In genomic region chr10:26606389-26606877, GRCh38 we compare ENCODE assay signal across 8 cellular contexts.
A peak's percentile ranks its signal among the peaks of the same experiment; 100 is the strongest.
DNase-seq lines count a peak whose midpoint lies in the region; ATAC-seq and TF ChIP-seq lines count a peak whose summit lies in the region.
"Not testable (repeated sequence)": the region's sequence is repeated elsewhere in the genome, so short reads cannot be mapped to it uniquely, and the experiment has no call there.

No MANE protein-coding gene starts in this region.

- not testable (repeated sequence) for H4K20me1 ChIP-seq in neural progenitor cell (ENCODE audit: low read depth)

- WGBS in heart left ventricle, 4 donors = 53 to 57% (median 54%) methylated on average over 4 of the region's 4 CpGs

- not testable (repeated sequence) for H3K4me3 ChIP-seq in LNCaP clone FGC (ENCODE audit: low read depth, low read length); RWPE2 (ENCODE audit: severe bottlenecking); heart left ventricle; neural progenitor cell

- not testable (repeated sequence) for H3F3A ChIP-seq in neural progenitor cell (ENCODE audit: low read depth)

- not testable (repeated sequence) for TF ChIP-seq POLR2A in heart left ventricle (IDR thresholded peaks at IDR 0.05)

- not testable (repeated sequence) for H3K9ac ChIP-seq in neural progenitor cell

- not testable (repeated sequence) for H3K27me3 Mint-ChIP-seq in brain; neural progenitor cell (ENCODE audit: insufficient read depth, low read depth)

- not testable (repeated sequence) for H3K9me3 ChIP-seq in RWPE2 (ENCODE audit: severe bottlenecking); heart left ventricle; neural progenitor cell (ENCODE audit: low read depth)

- not testable (repeated sequence) for H3K36me3 ChIP-seq in RWPE2 (ENCODE audit: low read depth); heart left ventricle; neural progenitor cell

- not testable (repeated sequence) for H3K27ac Mint-ChIP-seq in brain, neural progenitor cell

- H3K36me3 Mint-ChIP-seq in brain, neural progenitor cell: not testable (repeated sequence)

- not testable (repeated sequence) for H3K4me1 ChIP-seq in RWPE2 (ENCODE audit: insufficient read depth, poor library complexity, severe bottlenecking); heart left ventricle; neural progenitor cell

- H3K4me3 Mint-ChIP-seq in brain, neural progenitor cell: not testable (repeated sequence)

- CTCF ChIA-PET in HEK293T (lab: Yijun Ruan, JAX) = interaction anchor here (0.6 to 1.2 kb wide), 5 partner anchors 11 to 973 kb away, joined by 3 to 7 read pairs (median 5); no protein-coding TSS in a partner anchor

- not testable (repeated sequence) for H3K4me2 ChIP-seq in neural progenitor cell

- not testable (repeated sequence) for H2AFZ ChIP-seq in neural progenitor cell (replicated peaks)

- TF ChIP-seq CTCF in AG09319 (IDR thresholded peaks at IDR 0.05; ENCODE audit: low read depth, low read length) (peak; percentile 42), GM13977 (IDR thresholded peaks at IDR 0.05; ENCODE audit: extremely low read depth, insufficient read depth, missing control alignments) (peak; percentile 20), LNCaP clone FGC (IDR thresholded peaks at IDR 0.05; ENCODE audit: control insufficient read depth, extremely low read depth, insufficient read depth) (peak; percentile 34), RWPE2 (IDR thresholded peaks at IDR 0.05; ENCODE audit: poor library complexity, severe bottlenecking) (peak; percentile 75), brain (conservative IDR thresholded peaks at IDR 0.05) (peak; percentile 49 to 67), heart left ventricle (IDR thresholded peaks at IDR 0.05) (peak; percentile 17 to 56 (median 40)), neural progenitor cell (IDR thresholded peaks at IDR 0.05) (peak; percentile 66)

- not testable (repeated sequence) for H3K27ac ChIP-seq in RWPE2 (ENCODE audit: poor library complexity, severe bottlenecking); neural progenitor cell
- peak overlapping the region in 1 of 12 donors; percentile 16 for H3K27ac ChIP-seq in heart left ventricle

- not testable (repeated sequence) for H3K27me3 ChIP-seq in RWPE2 (ENCODE audit: insufficient read depth, poor library complexity, severe bottlenecking); heart left ventricle; neural progenitor cell

- peak; percentile 82 for ATAC-seq in RWPE2 (ENCODE audit: low read depth)
- ATAC-seq in heart left ventricle = not testable (repeated sequence)

- not testable (repeated sequence) for H3K79me2 ChIP-seq in neural progenitor cell (ENCODE audit: low read depth)

- intact Hi-C loops in heart left ventricle (cut with DNase I) = loop anchor here in 2 of 10 donors (10.0 kb wide), 1 partner anchor 278 kb away; no protein-coding TSS in a partner anchor

- H3K9me3 Mint-ChIP-seq in brain, neural progenitor cell: not testable (repeated sequence)

- in situ Hi-C loops in GM13977 (cut with MboI; ENCODE audit: low pct_unique_long_range_greater_than_20kb, low sequenced_read_pairs, unreplicated experiment) = not testable (repeated sequence)

- not testable (repeated sequence) for DNase-seq in AG09319 (ENCODE audit: extremely low read depth, low read depth); GM13977 (ENCODE audit: low spot score); LNCaP clone FGC (ENCODE audit: low read depth); RWPE2 (ENCODE audit: low spot score); heart left ventricle; neural progenitor cell (ENCODE audit: low spot score)
- DNase-seq in HEK293T (ENCODE audit: extremely low spot score) = peak; percentile 10

- not testable (repeated sequence) for H3K4me1 Mint-ChIP-seq in brain, neural progenitor cell

- POLR2A ChIA-PET in HEK293T (lab: Yijun Ruan, JAX) = not testable (repeated sequence)

Comparison
In these comparisons a context has a peak if more than half of its experiments do, and no peak if none do; other contexts are left out.
1. CTCF ChIP-seq: peak in every context shown above with its lines; median percentile 75 in RWPE2; 66 in neural progenitor cell; 58 in brain; 42 in AG09319; 40 in heart left ventricle; 34 in LNCaP clone FGC; 20 in GM13977.